1 cellular context compared by ENCODE assay signal in the genomic region with DNA sequence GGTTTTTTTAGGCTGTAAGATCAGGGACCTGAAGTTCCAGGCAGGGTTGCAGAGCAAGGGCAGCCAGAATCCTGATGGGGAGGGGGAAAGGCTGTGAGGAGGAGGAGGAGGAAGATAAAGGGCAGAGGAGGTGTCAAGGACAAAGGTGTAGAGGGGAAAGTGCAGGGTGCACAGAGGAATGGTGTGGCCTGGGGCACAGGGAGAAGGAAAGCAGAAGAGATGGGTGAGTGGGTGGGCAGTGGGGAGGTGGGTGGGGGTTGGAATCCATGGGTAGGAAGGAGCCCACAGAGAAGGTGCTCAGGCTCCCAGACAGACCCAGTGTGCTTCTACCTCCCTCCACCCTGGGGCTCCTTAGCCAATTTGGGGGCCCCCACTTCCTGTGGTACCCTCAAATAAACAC.
TF ChIP-seq lines count a peak whose summit lies in the region.

No MANE protein-coding gene starts in this region.

TF ChIP-seq in HepG2, 621 proteins besides CTCF, POLR2A, EP300 and RAD21:
- TF ChIP-seq TBX2 (CRISPR knock-in tag; IDR thresholded peaks at IDR 0.05; ENCODE audit: borderline replicate concordance) (peak; percentile 42; the same call in 1 of the 2 replicates), ZSCAN29 (CRISPR knock-in tag; conservative IDR thresholded peaks at IDR 0.05) (no peak)
